Comparison of ENCODE assay signal across 10 cellular contexts in genomic region chr11:122170815-122171475, GRCh38. TPM values are rescaled to one million over a fixed set of nuclear protein-coding genes. Genes with fewer than 3 reads are reported as not detected.
DNase-seq lines count a peak whose midpoint lies in the region; ATAC-seq and TF ChIP-seq lines count a peak whose summit lies in the region.
"Had no signal": no experiment of that assay in that cellular context is flagged by ENCODE, and none has a peak within 500 bp of the region (broad histone marks: within the 10 kb centered on the region; RNA-seq: fewer than 3 reads in every experiment).

No MANE protein-coding gene starts in this region.

- no peak for ATAC-seq in GM18519 (IDR thresholded peaks at IDR 0.05; ENCODE audit: low FRiP score, unreplicated experiment)
- ATAC-seq in HG02938 (IDR thresholded peaks at IDR 0.05; ENCODE audit: unreplicated experiment): no peak
- ATAC-seq: psoas muscle had no signal

- no peaks in the 10 kb centered on the region for H3K27me3 Mint-ChIP-seq in osteocyte (ENCODE audit: unreplicated experiment)

- peaks cover 71% of the 10 kb centered on the region for H3K4me1 Mint-ChIP-seq in osteocyte (ENCODE audit: unreplicated experiment)
- H3K4me1 Mint-ChIP-seq: endodermal cell had no signal

- TF ChIP-seq CTCF in choroid plexus epithelial cell (conservative IDR thresholded peaks at IDR 0.05; ENCODE audit: low read depth, low read length) (no peak), osteocyte (IDR thresholded peaks at IDR 0.05) (no peak)

- H3K4me3 Mint-ChIP-seq in osteocyte (ENCODE audit: unreplicated experiment): no peak overlapping the region
- H3K4me3 Mint-ChIP-seq: endodermal cell had no signal

- DNase-seq in EL: peak; percentile 94
- DNase-seq in M059J (ENCODE audit: low read depth): peak; percentile 95
- peak; percentile 56 for DNase-seq in choroid plexus epithelial cell (ENCODE audit: low read depth)
- DNase-seq in osteocyte (ENCODE audit: extremely low spot score, unreplicated experiment): no peak
- no peak for DNase-seq in GDM1 (lab: John Stamatoyannopoulos, UW)
- DNase-seq in NCI-H1417 (lab: John Stamatoyannopoulos, UW): no peak
- DNase-seq: endodermal cell, psoas muscle had no signal

- H3K4me3 ChIP-seq in choroid plexus epithelial cell (ENCODE audit: low read depth, low read length): no peak overlapping the region
- H3K4me3 ChIP-seq: psoas muscle had no signal

- H3K36me3 Mint-ChIP-seq in osteocyte (ENCODE audit: unreplicated experiment): peaks cover 2% of the 10 kb centered on the region

- peak overlapping the region; percentile 73 for H3K27ac Mint-ChIP-seq in osteocyte (ENCODE audit: unreplicated experiment)
- H3K27ac Mint-ChIP-seq: endodermal cell had no signal

- H3K9me3 Mint-ChIP-seq in osteocyte (ENCODE audit: unreplicated experiment): no peaks in the 10 kb centered on the region
- H3K9me3 Mint-ChIP-seq: endodermal cell had no signal

RNA-seq across cellular contexts. Expression of gene BLID, which starts 54.9 kb away (rescaled TPM):
- total RNA-seq in M059J (2014; rRNA removed; shearing (Covaris generic)): 0.39 and 0.74 TPM in 2 replicates
- 1.0 and 1.4 TPM in 2 replicates for total RNA-seq in osteocyte
- total RNA-seq: endodermal cell had no signal

Comparison
In these comparisons a context has a peak if more than half of its experiments do, and no peak if none do; other contexts are left out.
1. DNase-seq: peak in EL (single experiment), M059J (single experiment) and choroid plexus epithelial cell (single experiment); none in osteocyte (single experiment), GDM1 (single experiment) and NCI-H1417 (0 of 3).